16 cellular contexts compared by ENCODE assay signal in the genomic region with DNA sequence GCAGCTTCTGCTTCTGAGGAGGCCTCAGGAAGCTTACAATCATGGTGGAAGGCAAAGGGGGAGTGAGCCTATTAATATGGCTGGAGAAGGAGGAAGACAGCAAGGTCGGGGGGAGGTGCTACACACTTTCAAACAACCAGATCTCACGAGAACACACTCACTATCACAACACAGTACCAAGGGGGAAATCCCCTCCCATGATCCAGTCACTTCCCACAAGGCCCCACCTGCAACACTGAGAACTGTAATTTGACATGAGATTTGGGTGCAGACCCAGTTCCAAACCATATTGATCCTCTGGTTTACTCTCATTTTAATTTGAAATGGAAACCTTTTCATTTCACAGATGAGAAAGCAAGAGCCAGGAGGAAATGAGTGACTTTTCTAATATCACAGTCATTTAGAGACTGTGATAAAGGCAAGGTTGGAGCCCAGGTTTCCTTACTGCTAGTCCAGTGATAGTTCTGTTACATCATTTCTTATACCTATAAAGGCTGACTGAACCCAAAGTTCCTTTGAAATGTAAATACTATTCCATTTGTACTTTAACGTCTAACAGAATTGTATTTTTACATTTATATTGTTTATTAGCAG.
A peak's percentile ranks its signal among the peaks of the same experiment; 100 is the strongest.
DNase-seq lines count a peak whose midpoint lies in the region; ATAC-seq and TF ChIP-seq lines count a peak whose summit lies in the region.
"Had no signal": no experiment of that assay in that cellular context is flagged by ENCODE, and none has a peak within 500 bp of the region (broad histone marks: within the 10 kb centered on the region; RNA-seq: fewer than 3 reads in every experiment).

No MANE protein-coding gene starts in this region.

- no peak overlapping the region for H3K4me3 ChIP-seq in subcutaneous abdominal adipose tissue (ENCODE audit: low read depth in 1 of 5, low read length in 5 of 5)
- H3K4me3 ChIP-seq: adrenal gland; BLaER1 treated with 17β-estradiol and CSF1 and Interleukin-3, amounts not matched to agents 10 nM and 100 nM; K562; skin epidermis had no signal

- no peaks in the 10 kb centered on the region for H3K27me3 ChIP-seq in subcutaneous abdominal adipose tissue (ENCODE audit: control insufficient read depth in 5 of 5, insufficient read depth in 4 of 5, low read length in 5 of 5)
- H3K27me3 ChIP-seq: adrenal gland; BLaER1 treated with 17β-estradiol and CSF1 and Interleukin-3, amounts not matched to agents 10 nM and 100 nM had no signal

- peak; percentile 6 for DNase-seq in stimulated activated CD4-positive, alpha-beta T cell treated with anti-CD3 and anti-CD28 coated beads, Interleukin-15, amount 100 ng/mL, for 24 hours
- DNase-seq in stimulated activated CD4-positive, alpha-beta T cell treated with anti-CD3 and anti-CD28 coated beads, Interleukin-4, amount 100 ng/mL, for 24 hours = no peak
- no peak for DNase-seq in chondrocyte (ENCODE audit: low spot score)
- no peak for DNase-seq in RKO (ENCODE audit: low spot score)
- DNase-seq in head of caudate nucleus = no peak
- DNase-seq: activated B cell treated with CpG ODN at 0.5 μM for 24 hours had no signal

- H3K9me3 ChIP-seq in subcutaneous abdominal adipose tissue (ENCODE audit: control insufficient read depth in 5 of 5, low read length in 5 of 5) = no peaks in the 10 kb centered on the region
- H3K9me3 ChIP-seq: adrenal gland; BLaER1 treated with 17β-estradiol and CSF1 and Interleukin-3, amounts not matched to agents 10 nM and 100 nM had no signal

- H3K4me3 Mint-ChIP-seq in chondrocyte (ENCODE audit: unreplicated experiment) = no peak overlapping the region
- H3K4me3 Mint-ChIP-seq: activated B cell treated with CpG ODN at 0.5 μM for 24 hours; stimulated activated memory B cell treated with anti-CD40 and anti-IgM and Interleukin-4, amounts not matched to agents 10 μg/mL and 1 μg/mL and 100 μg/mL, for 72 hours; T-helper 1 cell treated with Interleukin-12 subunit alpha and Interleukin-12 subunit beta and Interleukin-4 antibody, amounts not matched to agents 30 μg/mL and 1 μg/mL, for 36 hours had no signal

- no peaks in the 10 kb centered on the region for H3K36me3 ChIP-seq in subcutaneous abdominal adipose tissue (ENCODE audit: control insufficient read depth in 5 of 5, insufficient read depth in 5 of 5, low read length in 5 of 5)
- H3K36me3 ChIP-seq: adrenal gland; BLaER1 treated with 17β-estradiol and CSF1 and Interleukin-3, amounts not matched to agents 10 nM and 100 nM had no signal

- H3K27me3 Mint-ChIP-seq in chondrocyte (ENCODE audit: low read depth) = no peaks in the 10 kb centered on the region

- peaks cover 0 to 44% (median 31%) of the 10 kb centered on the region in 5 donors for H3K4me1 ChIP-seq in subcutaneous abdominal adipose tissue (ENCODE audit: control insufficient read depth in 5 of 5, insufficient read depth in 5 of 5, low read length in 5 of 5)
- H3K4me1 ChIP-seq: parathyroid adenoma had no signal

- no peak overlapping the region for H3K9ac ChIP-seq in subcutaneous abdominal adipose tissue (ENCODE audit: low read length in 5 of 5)
- H3K9ac ChIP-seq: BLaER1 treated with 17β-estradiol and CSF1 and Interleukin-3, amounts not matched to agents 10 nM and 100 nM; parathyroid adenoma had no signal

- no peak for TF ChIP-seq CTCF in chondrocyte (IDR thresholded peaks at IDR 0.05)

- peaks cover 40% of the 10 kb centered on the region for H3K4me1 Mint-ChIP-seq in chondrocyte (ENCODE audit: low read depth)

- H3K9me3 Mint-ChIP-seq in chondrocyte (ENCODE audit: low read depth) = no peaks in the 10 kb centered on the region
- H3K9me3 Mint-ChIP-seq: activated B cell treated with CpG ODN at 0.5 μM for 24 hours; stimulated activated memory B cell treated with anti-CD40 and anti-IgM and Interleukin-4, amounts not matched to agents 10 μg/mL and 1 μg/mL and 100 μg/mL, for 72 hours; T-helper 1 cell treated with Interleukin-12 subunit alpha and Interleukin-12 subunit beta and Interleukin-4 antibody, amounts not matched to agents 30 μg/mL and 1 μg/mL, for 36 hours had no signal

- peak overlapping the region; percentile 28 for H3K27ac ChIP-seq in subcutaneous abdominal adipose tissue (ENCODE audit: low read depth, low read length)
- H3K27ac ChIP-seq: adrenal gland; BLaER1 treated with 17β-estradiol and CSF1 and Interleukin-3, amounts not matched to agents 10 nM and 100 nM; parathyroid adenoma; skin epidermis had no signal

- H3K36me3 Mint-ChIP-seq in chondrocyte (ENCODE audit: low read depth) = no peaks in the 10 kb centered on the region
- H3K36me3 Mint-ChIP-seq: stimulated activated memory B cell treated with anti-CD40 and anti-IgM and Interleukin-4, amounts not matched to agents 10 μg/mL and 1 μg/mL and 100 μg/mL, for 72 hours had no signal

- ATAC-seq in HG03378 (IDR thresholded peaks at IDR 0.05; ENCODE audit: unreplicated experiment) = peak; percentile 41
- ATAC-seq in HG03159 (IDR thresholded peaks at IDR 0.05; ENCODE audit: unreplicated experiment) = no peak
- ATAC-seq: K562; stimulated activated memory B cell treated with anti-CD40 and anti-IgM and Interleukin-4, amounts not matched to agents 10 μg/mL and 1 μg/mL and 100 μg/mL, for 72 hours had no signal

- intact Hi-C loops in head of caudate nucleus (cut with DNase I) = no loop called here

- H3K27ac Mint-ChIP-seq in chondrocyte (ENCODE audit: unreplicated experiment) = peak overlapping the region; percentile 77
- H3K27ac Mint-ChIP-seq: activated B cell treated with CpG ODN at 0.5 μM for 24 hours; stimulated activated memory B cell treated with anti-CD40 and anti-IgM and Interleukin-4, amounts not matched to agents 10 μg/mL and 1 μg/mL and 100 μg/mL, for 72 hours; T-helper 1 cell treated with Interleukin-12 subunit alpha and Interleukin-12 subunit beta and Interleukin-4 antibody, amounts not matched to agents 30 μg/mL and 1 μg/mL, for 36 hours had no signal
